1 cellular context compared by ENCODE assay signal in genomic region chr14:79596531-79596930, GRCh38.
TF ChIP-seq lines count a peak whose summit lies in the region.

No MANE protein-coding gene starts in this region.

TF ChIP-seq in IMR-90, 13 proteins besides CTCF, POLR2A, EP300 and RAD21 (continued from another document):
- TF ChIP-seq ELK1 (IDR thresholded peaks at IDR 0.05; ENCODE audit: borderline replicate concordance, low read depth, low read length) = no peak
